8 cellular contexts compared by ENCODE assay signal in genomic region chr3:111737712-111738097, GRCh38.
DNase-seq lines count a peak whose midpoint lies in the region; ATAC-seq and TF ChIP-seq lines count a peak whose summit lies in the region.

No MANE protein-coding gene starts in this region.

- H4K91ac ChIP-seq in trophoblast cell (ENCODE audit: low read depth, low read length), result no peak overlapping the region

- TF ChIP-seq CTCF in GM10266 (IDR thresholded peaks at IDR 0.05; ENCODE audit: control insufficient read depth, insufficient read depth, low read depth, missing control alignments), result no peak

- H2BK5ac ChIP-seq in trophoblast cell (ENCODE audit: low read depth, low read length, poor library complexity), result no peak overlapping the region

- H4K8ac ChIP-seq in trophoblast cell (ENCODE audit: low read depth, low read length), result no peak overlapping the region

- no peak overlapping the region for H3K14ac ChIP-seq in trophoblast cell (ENCODE audit: low read length)

- H3K79me2 ChIP-seq in trophoblast cell (ENCODE audit: control insufficient read depth, insufficient read depth, low read length, poor library complexity), result no peaks in the 10 kb centered on the region

- no CpG with 5 or more reads among the region's 3 CpGs for WGBS in trophoblast cell (ENCODE audit: extremely low coverage, insufficient coverage, insufficient read length)

- no peaks in the 10 kb centered on the region for H3K9me3 ChIP-seq in trophoblast cell (ENCODE audit: insufficient read depth, low read depth, low read length)

- no peak overlapping the region for H3K18ac ChIP-seq in trophoblast cell (ENCODE audit: low read length)

- H3K27me3 ChIP-seq in trophoblast cell (ENCODE audit: insufficient read depth, low read length), result no peaks in the 10 kb centered on the region

- H3K4ac ChIP-seq in trophoblast cell (ENCODE audit: low read depth, low read length), result no peak overlapping the region

- no peak overlapping the region for H3K4me2 ChIP-seq in trophoblast cell (ENCODE audit: low read length)

- H3K23ac ChIP-seq in trophoblast cell (ENCODE audit: low read length), result no peak overlapping the region

- H2AK5ac ChIP-seq in trophoblast cell (ENCODE audit: low read length), result no peak overlapping the region

- no peak overlapping the region for H4K12ac ChIP-seq in trophoblast cell (ENCODE audit: low read depth, low read length)

- no peak overlapping the region for H3K4me3 ChIP-seq in trophoblast cell (ENCODE audit: low read depth, low read length)

- peaks cover 9% of the 10 kb centered on the region for H3K79me1 ChIP-seq in trophoblast cell (ENCODE audit: low read length)

- H3K27ac ChIP-seq in trophoblast cell (ENCODE audit: low read depth, low read length), result no peak overlapping the region

- ATAC-seq in HG02798 (IDR thresholded peaks at IDR 0.05; ENCODE audit: poor library complexity, unreplicated experiment), result peak; percentile 90

- peaks cover 2 to 9% of the 10 kb centered on the region in 2 experiments for H3K4me1 ChIP-seq in trophoblast cell (ENCODE audit: control insufficient read depth in 1 of 2, insufficient read depth in 2 of 2, low read length in 2 of 2)

- no peak overlapping the region for H2BK12ac ChIP-seq in trophoblast cell (ENCODE audit: low read length)

- H3K9ac ChIP-seq in trophoblast cell (ENCODE audit: low read length), result no peak overlapping the region

- H2BK120ac ChIP-seq in trophoblast cell (ENCODE audit: insufficient read depth, low read length, poor library complexity), result no peak overlapping the region

- no peaks in the 10 kb centered on the region for H3K36me3 ChIP-seq in trophoblast cell (ENCODE audit: control insufficient read depth in 1 of 2, insufficient read depth in 2 of 2, low read length in 2 of 2)

- H2AFZ ChIP-seq in trophoblast cell (ENCODE audit: insufficient read depth, low read length, poor library complexity), result no peak overlapping the region

- DNase-seq in DMS79 (lab: John Stamatoyannopoulos, UW) (peak; percentile 80), amniotic stem cell (lab: John Stamatoyannopoulos, UW) (peak; percentile 24), myocyte (ENCODE audit: low read depth) (peak; percentile 94), GM10266 (ENCODE audit: extremely low spot score) (no peak), trophoblast cell (no peak), NCI-H2171 treated with DMSO at 0.1 percent for 48 hours (lab: John Stamatoyannopoulos, UW) (no peak)
- DNase-seq in activated CD4-positive, alpha-beta T cell treated with anti-CD3 and anti-CD28 coated beads, Interleukin-2, amount 50 U/mL, for 48 hours, result no peak

Comparison
In these comparisons a context has a peak if more than half of its experiments do, and no peak if none do; other contexts are left out.
1. DNase-seq: peak in DMS79 (single experiment), amniotic stem cell (single experiment) and myocyte (single experiment); none in GM10266 (single experiment), trophoblast cell (0 of 2), activated CD4-positive, alpha-beta T cell treated with anti-CD3 and anti-CD28 coated beads, Interleukin-2, amount 50 U/mL, for 48 hours (0 of 2) and NCI-H2171 treated with DMSO at 0.1 percent for 48 hours (single experiment).